In genomic region chr2:237754849-237755248, GRCh38 we compare ENCODE assay signal across 16 cellular contexts.
"Had no signal": no experiment of that assay in that cellular context is flagged by ENCODE, and none has a peak within 500 bp of the region (broad histone marks: within the 10 kb centered on the region; RNA-seq: fewer than 3 reads in every experiment).

No MANE protein-coding gene starts in this region.

- H3K27me3 Mint-ChIP-seq: stimulated activated naive CD8-positive, alpha-beta T cell treated with anti-CD3 and anti-CD28 coated beads, Interleukin-15, Interleukin-2, amounts not matched to agents 100 ng/mL and 50 ng/mL, for 24 hours had no signal

- H3K4me3 ChIP-seq: colonic mucosa, right atrium auricular region, smooth muscle cell, testis, transverse colon had no signal

- H3K4me3 Mint-ChIP-seq: immature natural killer cell; nephron progenitor cell; stimulated activated effector memory CD8-positive, alpha-beta T cell treated with anti-CD3 and anti-CD28 coated beads, Interleukin-12 subunit alpha, Interleukin-12 subunit beta, amount 100 ng/mL, for 72 hours; stimulated activated naive CD8-positive, alpha-beta T cell treated with anti-CD3 and anti-CD28 coated beads, Interleukin-15, Interleukin-2, amounts not matched to agents 100 ng/mL and 50 ng/mL, for 24 hours had no signal

- H3K27ac Mint-ChIP-seq: nephron progenitor cell; stimulated activated effector memory CD8-positive, alpha-beta T cell treated with anti-CD3 and anti-CD28 coated beads, Interleukin-12 subunit alpha, Interleukin-12 subunit beta, amount 100 ng/mL, for 72 hours; stimulated activated naive CD8-positive, alpha-beta T cell treated with anti-CD3 and anti-CD28 coated beads, Interleukin-15, Interleukin-2, amounts not matched to agents 100 ng/mL and 50 ng/mL, for 24 hours had no signal

- H3K27ac ChIP-seq: colonic mucosa, foreskin keratinocyte, parathyroid adenoma, right atrium auricular region, testis, transverse colon had no signal

- ATAC-seq: foreskin keratinocyte; left colon; stimulated activated effector memory CD8-positive, alpha-beta T cell treated with anti-CD3 and anti-CD28 coated beads, Interleukin-12 subunit alpha, Interleukin-12 subunit beta, amount 100 ng/mL, for 72 hours had no signal

- H3K9me3 Mint-ChIP-seq: immature natural killer cell; stimulated activated effector memory CD8-positive, alpha-beta T cell treated with anti-CD3 and anti-CD28 coated beads, Interleukin-12 subunit alpha, Interleukin-12 subunit beta, amount 100 ng/mL, for 72 hours; stimulated activated naive CD8-positive, alpha-beta T cell treated with anti-CD3 and anti-CD28 coated beads, Interleukin-15, Interleukin-2, amounts not matched to agents 100 ng/mL and 50 ng/mL, for 24 hours had no signal

- H3K4me1 ChIP-seq: colonic mucosa, foreskin keratinocyte, parathyroid adenoma, testis, transverse colon had no signal

- DNase-seq: colonic mucosa; dermis blood vessel endothelial cell; foreskin keratinocyte; immature natural killer cell; left colon; mesendoderm; nephron progenitor cell; stimulated activated CD4-positive, alpha-beta T cell treated with anti-CD3 and anti-CD28 coated beads, Interleukin-4, amount 100 ng/mL, for 1 hour; stimulated activated CD8-positive, alpha-beta memory T cell treated with anti-CD3 and anti-CD28 coated beads, Interleukin-4, amount 100 ng/mL, for 48 hours; testis; transverse colon had no signal

- H3K9me3 ChIP-seq: colonic mucosa, right atrium auricular region, testis, transverse colon had no signal

- H3K27me3 ChIP-seq: colonic mucosa, foreskin keratinocyte, right atrium auricular region, testis, transverse colon had no signal
